In the genomic region with DNA sequence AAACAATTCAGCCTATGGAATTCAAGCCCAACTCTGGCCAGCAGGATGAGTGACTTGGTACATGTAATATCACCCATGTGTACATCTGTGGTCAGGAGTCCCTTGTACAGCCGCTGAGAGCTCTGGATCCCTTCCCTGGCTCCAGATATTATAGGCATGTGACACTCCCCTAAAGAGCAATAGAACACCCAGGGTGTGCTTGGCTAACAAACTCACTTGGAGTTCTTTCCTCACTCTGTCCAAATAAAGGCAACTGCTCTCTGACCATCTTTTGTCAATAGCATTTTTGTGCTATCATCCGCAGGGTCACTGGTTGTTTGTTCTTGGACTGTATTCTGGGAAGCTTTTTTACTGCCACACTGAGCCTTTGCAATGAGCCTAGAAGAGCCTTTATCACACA, we compare ENCODE assay signal across 14 cellular contexts.
A peak's percentile ranks its signal among the peaks of the same experiment; 100 is the strongest.
DNase-seq lines count a peak whose midpoint lies in the region; ATAC-seq and TF ChIP-seq lines count a peak whose summit lies in the region.
"Had no signal": no experiment of that assay in that cellular context is flagged by ENCODE, and none has a peak within 500 bp of the region (broad histone marks: within the 10 kb centered on the region; RNA-seq: fewer than 3 reads in every experiment).

No MANE protein-coding gene starts in this region.

- H3K27ac ChIP-seq in left lung, result no peak overlapping the region
- H3K27ac ChIP-seq: BLaER1 treated with 17β-estradiol and CSF1 and Interleukin-3, amounts not matched to agents 10 nM and 100 nM had no signal

- intact Hi-C loops in left lung (cut with DNase I), result no loop called here

- H3K36me3 ChIP-seq in left lung, result no peaks in the 10 kb centered on the region
- H3K36me3 ChIP-seq: BLaER1 treated with 17β-estradiol and CSF1 and Interleukin-3, amounts not matched to agents 10 nM and 100 nM had no signal

- DNase-seq in HCEC 1CT (peak; percentile 10), cerebellar cortex (ENCODE audit: low spot score) (peak; percentile 19), left lung (no peak), skeletal muscle cell (ENCODE audit: low read depth) (peak; percentile 79), GM13976 (ENCODE audit: low spot score) (no peak)
- DNase-seq in stimulated activated naive CD8-positive, alpha-beta T cell treated with anti-CD3 and anti-CD28 coated beads, Interleukin-15, Interleukin-2, amounts not matched to agents 100 U/mL and 50 U/mL, for 24 hours, result no peak
- no peak for DNase-seq in stimulated activated CD4-positive, alpha-beta T cell treated with anti-CD3 and anti-CD28 coated beads, Interleukin-4, amount 100 ng/mL, for 4 hours
- DNase-seq: activated naive CD8-positive, alpha-beta T cell treated with anti-CD3 and anti-CD28 coated beads, Interleukin-2, amount 10 ng/mL, durations not matched to agents 7 days and 5 days; erythroblast; NCI-H774; occipital lobe; RPMI8226 had no signal

- no peaks in the 10 kb centered on the region for H3K27me3 ChIP-seq in left lung
- H3K27me3 ChIP-seq: BLaER1 treated with 17β-estradiol and CSF1 and Interleukin-3, amounts not matched to agents 10 nM and 100 nM had no signal

- no peak for TF ChIP-seq CTCF in left lung (IDR thresholded peaks at IDR 0.05)
- TF ChIP-seq CTCF in GM13976 (IDR thresholded peaks at IDR 0.05; ENCODE audit: borderline replicate concordance, control extremely low read depth, extremely low read depth, insufficient read depth, missing control alignments), result no peak

- in situ Hi-C loops in GM13976 (cut with MboI; ENCODE audit: low sequenced_read_pairs, unreplicated experiment), result no loop called here

- ATAC-seq in left lung, result peak; percentile 87
- ATAC-seq in stimulated activated naive CD8-positive, alpha-beta T cell treated with anti-CD3 and anti-CD28 coated beads, Interleukin-15, Interleukin-2, amounts not matched to agents 100 U/mL and 50 U/mL, for 24 hours, result no peak
- no peak for ATAC-seq in HG03457 (IDR thresholded peaks at IDR 0.05; ENCODE audit: unreplicated experiment)

- H3K9me3 ChIP-seq in left lung, result no peaks in the 10 kb centered on the region

- H3K4me1 ChIP-seq in left lung, result peaks cover 0 to 2% of the 10 kb centered on the region in 2 donors

- H3K4me3 ChIP-seq in left lung (no peak overlapping the region), skeletal muscle cell (ENCODE audit: low read depth, low read length) (no peak overlapping the region)
- H3K4me3 ChIP-seq: BLaER1 treated with 17β-estradiol and CSF1 and Interleukin-3, amounts not matched to agents 10 nM and 100 nM had no signal

Comparison
In these comparisons a context has a peak if more than half of its experiments do, and no peak if none do; other contexts are left out.
1. DNase-seq: peak in HCEC 1CT (single experiment), cerebellar cortex (single experiment) and skeletal muscle cell (single experiment); none in left lung (0 of 2), stimulated activated naive CD8-positive, alpha-beta T cell treated with anti-CD3 and anti-CD28 coated beads, Interleukin-15, Interleukin-2, amounts not matched to agents 100 U/mL and 50 U/mL, for 24 hours (single experiment), stimulated activated CD4-positive, alpha-beta T cell treated with anti-CD3 and anti-CD28 coated beads, Interleukin-4, amount 100 ng/mL, for 4 hours (0 of 2) and GM13976 (single experiment).